In the genomic region with DNA sequence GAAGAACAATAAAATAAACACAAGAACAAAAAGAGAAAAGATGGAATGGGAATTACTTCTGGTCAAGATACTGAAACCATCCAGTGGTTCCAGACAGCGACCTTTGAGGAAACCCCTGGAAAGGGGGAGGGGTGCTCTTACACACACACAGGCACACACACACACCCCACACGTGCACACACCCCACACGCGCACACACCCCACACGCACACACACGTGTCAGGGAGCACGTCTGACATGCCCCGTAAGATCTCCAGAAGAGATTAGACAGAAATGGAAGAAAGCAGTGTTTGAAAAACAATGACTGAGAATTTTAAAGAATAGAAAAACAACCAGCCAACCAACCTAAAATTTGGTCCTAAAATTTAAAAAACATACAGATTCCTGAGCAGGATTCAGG, we compare ENCODE assay signal across 1 cellular context.
TF ChIP-seq lines count a peak whose summit lies in the region.

No MANE protein-coding gene starts in this region.

TF ChIP-seq in K562, 482 proteins besides CTCF, POLR2A, EP300 and RAD21 (continues in another document):
- TF ChIP-seq FOXA1 (IDR thresholded peaks at IDR 0.05; ENCODE audit: borderline replicate concordance) (no peak), ZNF140 (CRISPR knock-in tag; IDR thresholded peaks at IDR 0.05) (no peak), CHD4 (IDR thresholded peaks at IDR 0.05; ENCODE audit: insufficient read depth, insufficient replicate concordance, low read depth, low read length, poor library complexity, severe bottlenecking) (no peak), NELFE (IDR thresholded peaks at IDR 0.05; ENCODE audit: insufficient read depth, insufficient read length) (no peak), BHLHE40 (IDR thresholded peaks at IDR 0.05; ENCODE audit: low read length) (peak; percentile 89), TEAD1 (CRISPR knock-in tag; IDR thresholded peaks at IDR 0.05) (no peak), MTA2 (IDR thresholded peaks at IDR 0.05; ENCODE audit: low read depth) (no peak), TAF1 (IDR thresholded peaks at IDR 0.05; ENCODE audit: control insufficient read depth, extremely low read depth, insufficient read depth, low read length, severe bottlenecking) (no peak), SMARCA5 (IDR thresholded peaks at IDR 0.05) (no peak), DACH1 (IDR thresholded peaks at IDR 0.05; ENCODE audit: partially characterized antibody) (no peak), ZNF668 (CRISPR knock-in tag; IDR thresholded peaks at IDR 0.05) (no peak), ZNF197 (CRISPR knock-in tag; IDR thresholded peaks at IDR 0.05; ENCODE audit: low read depth) (no peak), U2AF1 (optimal IDR thresholded peaks at IDR 0.05; ENCODE audit: low read depth, low read length) (no peak), CREM (IDR thresholded peaks at IDR 0.05; ENCODE audit: low read depth) (no peak), DPF2 (IDR thresholded peaks at IDR 0.05) (no peak), CXXC5 (CRISPR knock-in tag; IDR thresholded peaks at IDR 0.05) (peak; percentile 50; the same call in 1 of the 2 replicates), ZNF717 (CRISPR knock-in tag; IDR thresholded peaks at IDR 0.05) (no peak), BCOR (IDR thresholded peaks at IDR 0.05) (no peak), SIN3A (IDR thresholded peaks at IDR 0.05; ENCODE audit: borderline replicate concordance in 2 of 2, control insufficient read depth in 1 of 2, low read depth in 2 of 2, low read length in 2 of 2) (no peak), SAP30 (IDR thresholded peaks at IDR 0.05; ENCODE audit: borderline replicate concordance, insufficient read depth, low read depth, low read length, poor library complexity, severe bottlenecking) (no peak)
- TF ChIP-seq, protein P1, sequence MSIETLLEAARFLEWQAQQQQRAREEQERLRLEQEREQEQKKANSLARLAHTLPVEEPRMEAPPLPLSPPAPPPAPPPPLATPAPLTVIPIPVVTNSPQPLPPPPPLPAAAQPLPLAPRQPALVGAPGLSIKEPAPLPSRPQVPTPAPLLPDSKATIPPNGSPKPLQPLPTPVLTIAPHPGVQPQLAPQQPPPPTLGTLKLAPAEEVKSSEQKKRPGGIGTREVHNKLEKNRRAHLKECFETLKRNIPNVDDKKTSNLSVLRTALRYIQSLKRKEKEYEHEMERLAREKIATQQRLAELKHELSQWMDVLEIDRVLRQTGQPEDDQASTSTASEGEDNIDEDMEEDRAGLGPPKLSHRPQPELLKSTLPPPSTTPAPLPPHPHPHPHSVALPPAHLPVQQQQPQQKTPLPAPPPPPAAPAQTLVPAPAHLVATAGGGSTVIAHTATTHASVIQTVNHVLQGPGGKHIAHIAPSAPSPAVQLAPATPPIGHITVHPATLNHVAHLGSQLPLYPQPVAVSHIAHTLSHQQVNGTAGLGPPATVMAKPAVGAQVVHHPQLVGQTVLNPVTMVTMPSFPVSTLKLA (conservative IDR thresholded peaks at IDR 0.05): peak; percentile 58 to 63
- TF ChIP-seq, protein P2, sequence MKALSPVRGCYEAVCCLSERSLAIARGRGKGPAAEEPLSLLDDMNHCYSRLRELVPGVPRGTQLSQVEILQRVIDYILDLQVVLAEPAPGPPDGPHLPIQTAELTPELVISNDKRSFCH (CRISPR knock-in tag; IDR thresholded peaks at IDR 0.05): no peak
- TF ChIP-seq, protein P2 (tag; IDR thresholded peaks at IDR 0.05): 0 out of 2 replicates have a peak, but pooled peaks have one; percentile 41
- TF ChIP-seq, protein P3, sequence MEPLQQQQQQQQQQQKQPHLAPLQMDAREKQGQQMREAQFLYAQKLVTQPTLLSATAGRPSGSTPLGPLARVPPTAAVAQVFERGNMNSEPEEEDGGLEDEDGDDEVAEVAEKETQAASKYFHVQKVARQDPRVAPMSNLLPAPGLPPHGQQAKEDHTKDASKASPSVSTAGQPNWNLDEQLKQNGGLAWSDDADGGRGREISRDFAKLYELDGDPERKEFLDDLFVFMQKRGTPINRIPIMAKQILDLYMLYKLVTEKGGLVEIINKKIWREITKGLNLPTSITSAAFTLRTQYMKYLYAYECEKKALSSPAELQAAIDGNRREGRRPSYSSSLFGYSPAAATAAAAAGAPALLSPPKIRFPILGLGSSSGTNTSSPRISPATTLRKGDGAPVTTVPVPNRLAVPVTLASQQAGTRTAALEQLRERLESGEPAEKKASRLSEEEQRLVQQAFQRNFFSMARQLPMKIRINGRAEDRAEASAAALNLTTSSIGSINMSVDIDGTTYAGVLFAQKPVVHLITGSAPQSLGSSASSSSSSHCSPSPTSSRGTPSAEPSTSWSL (CRISPR knock-in tag; IDR thresholded peaks at IDR 0.05; ENCODE audit: borderline replicate concordance): no peak
- TF ChIP-seq, protein P4, sequence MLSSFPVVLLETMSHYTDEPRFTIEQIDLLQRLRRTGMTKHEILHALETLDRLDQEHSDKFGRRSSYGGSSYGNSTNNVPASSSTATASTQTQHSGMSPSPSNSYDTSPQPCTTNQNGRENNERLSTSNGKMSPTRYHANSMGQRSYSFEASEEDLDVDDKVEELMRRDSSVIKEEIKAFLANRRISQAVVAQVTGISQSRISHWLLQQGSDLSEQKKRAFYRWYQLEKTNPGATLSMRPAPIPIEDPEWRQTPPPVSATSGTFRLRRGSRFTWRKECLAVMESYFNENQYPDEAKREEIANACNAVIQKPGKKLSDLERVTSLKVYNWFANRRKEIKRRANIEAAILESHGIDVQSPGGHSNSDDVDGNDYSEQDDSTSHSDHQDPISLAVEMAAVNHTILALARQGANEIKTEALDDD (IDR thresholded peaks at IDR 0.05): no peak
- TF ChIP-seq, protein P5, sequence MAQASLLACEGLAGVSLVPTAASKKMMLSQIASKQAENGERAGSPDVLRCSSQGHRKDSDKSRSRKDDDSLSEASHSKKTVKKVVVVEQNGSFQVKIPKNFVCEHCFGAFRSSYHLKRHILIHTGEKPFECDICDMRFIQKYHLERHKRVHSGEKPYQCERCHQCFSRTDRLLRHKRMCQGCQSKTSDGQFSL (CRISPR knock-in tag; IDR thresholded peaks at IDR 0.05): no peak
- TF ChIP-seq, protein P5 (tag; IDR thresholded peaks at IDR 0.05): no peak
- TF ChIP-seq, protein P6, sequence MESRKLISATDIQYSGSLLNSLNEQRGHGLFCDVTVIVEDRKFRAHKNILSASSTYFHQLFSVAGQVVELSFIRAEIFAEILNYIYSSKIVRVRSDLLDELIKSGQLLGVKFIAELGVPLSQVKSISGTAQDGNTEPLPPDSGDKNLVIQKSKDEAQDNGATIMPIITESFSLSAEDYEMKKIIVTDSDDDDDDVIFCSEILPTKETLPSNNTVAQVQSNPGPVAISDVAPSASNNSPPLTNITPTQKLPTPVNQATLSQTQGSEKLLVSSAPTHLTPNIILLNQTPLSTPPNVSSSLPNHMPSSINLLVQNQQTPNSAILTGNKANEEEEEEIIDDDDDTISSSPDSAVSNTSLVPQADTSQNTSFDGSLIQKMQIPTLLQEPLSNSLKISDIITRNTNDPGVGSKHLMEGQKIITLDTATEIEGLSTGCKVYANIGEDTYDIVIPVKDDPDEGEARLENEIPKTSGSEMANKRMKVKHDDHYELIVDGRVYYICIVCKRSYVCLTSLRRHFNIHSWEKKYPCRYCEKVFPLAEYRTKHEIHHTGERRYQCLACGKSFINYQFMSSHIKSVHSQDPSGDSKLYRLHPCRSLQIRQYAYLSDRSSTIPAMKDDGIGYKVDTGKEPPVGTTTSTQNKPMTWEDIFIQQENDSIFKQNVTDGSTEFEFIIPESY (CRISPR knock-in tag; IDR thresholded peaks at IDR 0.05): 0 out of 2 replicates have a peak, but pooled peaks have one; percentile 43
- TF ChIP-seq, protein P7, sequence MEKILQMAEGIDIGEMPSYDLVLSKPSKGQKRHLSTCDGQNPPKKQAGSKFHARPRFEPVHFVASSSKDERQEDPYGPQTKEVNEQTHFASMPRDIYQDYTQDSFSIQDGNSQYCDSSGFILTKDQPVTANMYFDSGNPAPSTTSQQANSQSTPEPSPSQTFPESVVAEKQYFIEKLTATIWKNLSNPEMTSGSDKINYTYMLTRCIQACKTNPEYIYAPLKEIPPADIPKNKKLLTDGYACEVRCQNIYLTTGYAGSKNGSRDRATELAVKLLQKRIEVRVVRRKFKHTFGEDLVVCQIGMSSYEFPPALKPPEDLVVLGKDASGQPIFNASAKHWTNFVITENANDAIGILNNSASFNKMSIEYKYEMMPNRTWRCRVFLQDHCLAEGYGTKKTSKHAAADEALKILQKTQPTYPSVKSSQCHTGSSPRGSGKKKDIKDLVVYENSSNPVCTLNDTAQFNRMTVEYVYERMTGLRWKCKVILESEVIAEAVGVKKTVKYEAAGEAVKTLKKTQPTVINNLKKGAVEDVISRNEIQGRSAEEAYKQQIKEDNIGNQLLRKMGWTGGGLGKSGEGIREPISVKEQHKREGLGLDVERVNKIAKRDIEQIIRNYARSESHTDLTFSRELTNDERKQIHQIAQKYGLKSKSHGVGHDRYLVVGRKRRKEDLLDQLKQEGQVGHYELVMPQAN (IDR thresholded peaks at IDR 0.05; ENCODE audit: borderline replicate concordance): no peak
- TF ChIP-seq, protein P8, sequence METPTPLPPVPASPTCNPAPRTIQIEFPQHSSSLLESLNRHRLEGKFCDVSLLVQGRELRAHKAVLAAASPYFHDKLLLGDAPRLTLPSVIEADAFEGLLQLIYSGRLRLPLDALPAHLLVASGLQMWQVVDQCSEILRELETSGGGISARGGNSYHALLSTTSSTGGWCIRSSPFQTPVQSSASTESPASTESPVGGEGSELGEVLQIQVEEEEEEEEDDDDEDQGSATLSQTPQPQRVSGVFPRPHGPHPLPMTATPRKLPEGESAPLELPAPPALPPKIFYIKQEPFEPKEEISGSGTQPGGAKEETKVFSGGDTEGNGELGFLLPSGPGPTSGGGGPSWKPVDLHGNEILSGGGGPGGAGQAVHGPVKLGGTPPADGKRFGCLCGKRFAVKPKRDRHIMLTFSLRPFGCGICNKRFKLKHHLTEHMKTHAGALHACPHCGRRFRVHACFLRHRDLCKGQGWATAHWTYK (CRISPR knock-in tag; IDR thresholded peaks at IDR 0.05): no peak
- TF ChIP-seq, protein P9, sequence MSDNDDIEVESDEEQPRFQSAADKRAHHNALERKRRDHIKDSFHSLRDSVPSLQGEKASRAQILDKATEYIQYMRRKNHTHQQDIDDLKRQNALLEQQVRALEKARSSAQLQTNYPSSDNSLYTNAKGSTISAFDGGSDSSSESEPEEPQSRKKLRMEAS (CRISPR knock-in tag; IDR thresholded peaks at IDR 0.05): no peak
- TF ChIP-seq, protein P10, sequence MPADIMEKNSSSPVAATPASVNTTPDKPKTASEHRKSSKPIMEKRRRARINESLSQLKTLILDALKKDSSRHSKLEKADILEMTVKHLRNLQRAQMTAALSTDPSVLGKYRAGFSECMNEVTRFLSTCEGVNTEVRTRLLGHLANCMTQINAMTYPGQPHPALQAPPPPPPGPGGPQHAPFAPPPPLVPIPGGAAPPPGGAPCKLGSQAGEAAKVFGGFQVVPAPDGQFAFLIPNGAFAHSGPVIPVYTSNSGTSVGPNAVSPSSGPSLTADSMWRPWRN (IDR thresholded peaks at IDR 0.05; ENCODE audit: low read depth): peak; percentile 98
